ENCODE assay signal across 17 cellular contexts in genomic region chr4:149140841-149141240, GRCh38.
DNase-seq lines count a peak whose midpoint lies in the region; ATAC-seq and TF ChIP-seq lines count a peak whose summit lies in the region.
"Had no signal": no experiment of that assay in that cellular context is flagged by ENCODE, and none has a peak within 500 bp of the region (broad histone marks: within the 10 kb centered on the region; RNA-seq: fewer than 3 reads in every experiment).

No MANE protein-coding gene starts in this region.

- peaks cover 2% of the 10 kb centered on the region for H3K27me3 Mint-ChIP-seq in glutamatergic neuron (ENCODE audit: unreplicated experiment)

- no peak overlapping the region for H3K27ac ChIP-seq in A673 (ENCODE audit: low read depth, low read length, poor library complexity, severe bottlenecking)
- no peak overlapping the region for H3K27ac ChIP-seq in left lung
- H3K27ac ChIP-seq in esophagus muscularis mucosa (replicated peaks in 1 of 4) = no peak overlapping the region
- no peak overlapping the region for H3K27ac ChIP-seq in spleen
- H3K27ac ChIP-seq: A549 had no signal

- CTCF ChIA-PET in A673 (lab: Charles Lee) = no interaction called here

- H3K4me1 Mint-ChIP-seq in glutamatergic neuron (ENCODE audit: low read depth, unreplicated experiment) = peaks cover 6% of the 10 kb centered on the region

- H3K4me1 ChIP-seq in A673 (ENCODE audit: insufficient read depth, low read length, poor library complexity, severe bottlenecking) (peaks cover 39% of the 10 kb centered on the region), left lung (no peaks in the 10 kb centered on the region), esophagus muscularis mucosa (no peaks in the 10 kb centered on the region), spleen (no peaks in the 10 kb centered on the region)
- H3K4me1 ChIP-seq: A549 had no signal

- POLR2A ChIA-PET in A673 (lab: Charles Lee; ENCODE audit: low non-redundant PET) = interaction anchor here (0.6 kb wide), 1 partner anchor 49 kb away, joined by 3 read pairs; no protein-coding TSS in a partner anchor

- no peak for TF ChIP-seq POLR2A in esophagus muscularis mucosa (IDR thresholded peaks at IDR 0.05; ENCODE audit: low read depth)
- TF ChIP-seq POLR2A in spleen (IDR thresholded peaks at IDR 0.05) = no peak

- DNase-seq in A673 (ENCODE audit: low spot score) = peak; percentile 47
- DNase-seq in HCEC 1CT = peak; percentile 24
- peak; percentile 39 for DNase-seq in amniotic epithelial cell (ENCODE audit: low read depth)
- DNase-seq in left lung = no peak
- no peak for DNase-seq in esophagus muscularis mucosa (ENCODE audit: extremely low spot score)
- no peak for DNase-seq in HT-29 (ENCODE audit: low spot score)
- DNase-seq in glutamatergic neuron = no peak
- no peak for DNase-seq in spleen
- DNase-seq: DMS79 treated with DMSO at 0.1 percent for 48 hours; GF-D8; GOT3; KG1; NCI-H1436; NCI-H2029 treated with DMSO at 0.1 percent for 48 hours; NCI-H524; NK-92 treated with Interleukin-12 subunit alpha and Interleukin-12 subunit beta, amount 100 ng/mL, for 24 hours had no signal

- H3K9me3 Mint-ChIP-seq in glutamatergic neuron (ENCODE audit: unreplicated experiment) = no peaks in the 10 kb centered on the region

- H3K27me3 ChIP-seq in A673 (replicated peaks; ENCODE audit: insufficient read depth, low read depth, low read length, poor library complexity) (no peaks in the 10 kb centered on the region), left lung (no peaks in the 10 kb centered on the region), esophagus muscularis mucosa (no peaks in the 10 kb centered on the region), spleen (replicated peaks in 1 of 7) (no peaks in the 10 kb centered on the region)

- H3K36me3 ChIP-seq in A673 (ENCODE audit: insufficient read depth, low read length, poor library complexity, severe bottlenecking) (no peaks in the 10 kb centered on the region), left lung (no peaks in the 10 kb centered on the region), esophagus muscularis mucosa (no peaks in the 10 kb centered on the region), spleen (no peaks in the 10 kb centered on the region)

- 52% methylated on average over 2 of the region's 2 CpGs for WGBS in esophagus muscularis mucosa
- 55 to 76% (median 63%) methylated on average over 2 of the region's 2 CpGs for WGBS in spleen, 5 donors

- BruUV-seq in A673 (replicated peaks; lab: Mats Ljungman, UMichigan) = no TSS peak

- ATAC-seq in left lung = peak; percentile 37
- ATAC-seq: A549 had no signal

- H3K4me3 Mint-ChIP-seq in glutamatergic neuron (ENCODE audit: unreplicated experiment) = no peak overlapping the region

- H3K27ac Mint-ChIP-seq in glutamatergic neuron (ENCODE audit: unreplicated experiment) = no peak overlapping the region

- intact Hi-C loops in A673 (cut with micrococcal nuclease; ENCODE audit: unreplicated experiment) (no loop called here), left lung (cut with DNase I) (no loop called here), esophagus muscularis mucosa (cut with DNase I) (no loop called here), spleen (cut with DNase I; ENCODE audit: low total_unique reads) (no loop called here)

- H3K9me3 ChIP-seq in A673 (ENCODE audit: low read depth, low read length, poor library complexity, severe bottlenecking) = no peaks in the 10 kb centered on the region
- no peaks in the 10 kb centered on the region for H3K9me3 ChIP-seq in left lung
- H3K9me3 ChIP-seq in esophagus muscularis mucosa = no peaks in the 10 kb centered on the region
- peaks cover 0 to 4% (median 0%) of the 10 kb centered on the region in 8 donors for H3K9me3 ChIP-seq in spleen
- H3K9me3 ChIP-seq: A549 had no signal

- TF ChIP-seq CTCF in A673 (conservative IDR thresholded peaks at IDR 0.05; ENCODE audit: low read depth, low read length) = no peak
- TF ChIP-seq CTCF in left lung (IDR thresholded peaks at IDR 0.05) = no peak
- no peak for TF ChIP-seq CTCF in esophagus muscularis mucosa (IDR thresholded peaks at IDR 0.05)
- no peak for TF ChIP-seq CTCF in glutamatergic neuron (IDR thresholded peaks at IDR 0.05; ENCODE audit: partially characterized antibody, unreplicated experiment)
- no peak for TF ChIP-seq CTCF in spleen (IDR thresholded peaks at IDR 0.05 in 8 of 11, conservative IDR thresholded peaks at IDR 0.05 in 3 of 11)

- no peaks in the 10 kb centered on the region for H3K36me3 Mint-ChIP-seq in glutamatergic neuron (ENCODE audit: unreplicated experiment)

- no peak for TF ChIP-seq EP300 in esophagus muscularis mucosa (IDR thresholded peaks at IDR 0.05)

- no peak overlapping the region for H3K4me3 ChIP-seq in A673 (ENCODE audit: low read depth, low read length, poor library complexity, severe bottlenecking)
- no peak overlapping the region for H3K4me3 ChIP-seq in left lung
- H3K4me3 ChIP-seq in esophagus muscularis mucosa = no peak overlapping the region
- H3K4me3 ChIP-seq in spleen = no peak overlapping the region
- H3K4me3 ChIP-seq: A549 had no signal

Comparison
In these comparisons a context has a peak if more than half of its experiments do, and no peak if none do; other contexts are left out.
1. DNase-seq: peak in A673 (single experiment), HCEC 1CT (single experiment) and amniotic epithelial cell (single experiment); none in left lung (0 of 2), esophagus muscularis mucosa (single experiment), HT-29 (single experiment), glutamatergic neuron (single experiment) and spleen (single experiment).